In the genomic region with DNA sequence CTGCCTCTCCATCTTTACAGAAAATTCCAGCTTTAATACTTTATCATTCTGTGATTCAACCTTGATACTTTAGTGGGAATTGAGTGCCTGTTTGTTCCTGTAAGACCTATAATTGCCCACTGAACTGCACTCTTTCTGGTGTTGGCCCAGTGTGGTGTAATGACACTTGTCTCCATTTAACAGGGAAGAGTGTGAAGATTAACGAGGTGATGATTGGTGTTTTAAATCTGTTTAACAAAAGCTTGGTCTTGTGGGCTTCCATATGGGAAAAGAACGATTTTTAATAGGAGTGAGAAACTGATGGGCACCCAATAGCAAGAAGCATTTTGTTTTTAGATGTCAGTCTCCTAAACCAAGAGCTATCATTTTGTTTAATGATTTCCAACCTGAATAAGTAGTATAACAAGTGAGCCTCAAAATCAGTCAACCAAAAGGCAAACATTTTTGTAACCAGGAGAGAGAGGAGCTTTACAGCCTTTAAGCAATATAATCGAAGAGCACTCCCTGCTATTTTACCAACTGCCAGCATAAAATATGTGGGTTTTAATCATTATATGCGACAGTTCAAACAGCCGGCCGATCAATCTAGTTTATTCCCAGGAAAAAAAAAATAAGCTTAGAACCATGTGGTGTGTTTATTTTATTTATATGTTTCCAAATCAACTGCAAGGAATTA, we compare ENCODE assay signal across 20 cellular contexts.
"Had no signal": no experiment of that assay in that cellular context is flagged by ENCODE, and none has a peak within 500 bp of the region (broad histone marks: within the 10 kb centered on the region; RNA-seq: fewer than 3 reads in every experiment).

No MANE protein-coding gene starts in this region.

- DNase-seq: activated B cell treated with CpG ODN at 0.5 μM for 24 hours; activated CD4-positive, alpha-beta T cell treated with anti-CD3 and anti-CD28 coated beads, Interleukin-2, amount 50 U/mL, for 1 hour; activated CD8-positive, alpha-beta T cell treated with anti-CD3 and anti-CD28 coated beads for 36 hours; activated naive CD4-positive, alpha-beta T cell treated with Interleukin-2 at 50 U/mL for 16 hours; activated T-cell treated with anti-CD3 and anti-CD28 coated beads, Interleukin-2, amount 50 U/mL, for 4 hours; anterior cingulate cortex; dermis blood vessel endothelial cell; effector CD4-positive, alpha-beta T cell; esophagus squamous epithelium; foreskin melanocyte; heart right ventricle; left ventricle myocardium inferior; mesendoderm; natural killer cell; posterior cingulate gyrus; right cardiac atrium; stimulated activated CD4-positive, alpha-beta T cell treated with anti-CD3 and anti-CD28 coated beads, Interleukin-15, amount 100 ng/mL, for 24 hours; stimulated activated CD4-positive, alpha-beta T cell treated with anti-CD3 and anti-CD28 coated beads, Interleukin-2, amount 100 ng/mL, for 24 hours; stimulated activated naive B cell treated with anti-CD40 and anti-IgM and Interleukin-4, amounts not matched to agents 10 μg/mL and 1 μg/mL and 100 μg/mL, for 72 hours; stomach had no signal
